In the genomic region with DNA sequence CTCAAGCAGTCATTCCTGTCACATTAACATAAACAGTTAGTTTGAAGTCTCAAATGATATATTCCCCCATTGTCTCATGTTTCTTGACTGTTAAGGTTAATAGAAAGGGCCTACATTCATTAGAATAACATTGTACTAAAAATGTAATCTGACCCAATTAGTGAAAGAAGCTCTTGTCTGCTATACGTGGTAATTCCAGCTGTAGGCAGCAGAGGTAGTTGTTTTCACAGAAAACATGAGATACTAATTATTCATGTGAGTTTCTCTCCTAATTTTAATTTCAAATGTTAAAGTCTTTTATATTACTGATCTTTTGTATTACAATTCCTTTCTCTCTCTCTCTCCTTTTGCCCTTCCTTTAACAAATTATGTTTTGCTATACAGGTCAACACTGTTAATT, we compare ENCODE assay signal across 8 cellular contexts.
DNase-seq lines count a peak whose midpoint lies in the region; FAIRE-seq lines count a peak whose summit lies in the region.

No MANE protein-coding gene starts in this region.

- peak; percentile 0 for DNase-seq in NCI-H2171 treated with DMSO at 0.1 percent for 48 hours (lab: John Stamatoyannopoulos, UW)
- no peak for DNase-seq in NCI-H2171 (lab: John Stamatoyannopoulos, UW)
- peak; percentile 8 for DNase-seq in NCI-H1694 (lab: John Stamatoyannopoulos, UW)
- DNase-seq in T47D (ENCODE audit: low read depth in 1 of 2, low spot score in 1 of 2) = peak; percentile 3 to 48
- DNase-seq in midbrain (lab: John Stamatoyannopoulos, UW) = peak; percentile 39
- DNase-seq in RCC 7860 (ENCODE audit: low spot score) = no peak
- DNase-seq in HuH-7 (ENCODE audit: low spot score) = no peak
- no peak for DNase-seq in SKM-1 treated with dmso at 0.1 percent for 144 hours (lab: John Stamatoyannopoulos, UW; ENCODE audit: unreplicated experiment)

- in situ Hi-C loops in T47D (cut with HindIII; ENCODE audit: low pct_unique_long_range_greater_than_20kb, low sequenced_read_pairs) = no loop called here

- FAIRE-seq in RCC 7860 (lab: Jason Lieb, UNC) = no peak

Comparison
In these comparisons a context has a peak if more than half of its experiments do, and no peak if none do; other contexts are left out.
1. DNase-seq: peak in NCI-H2171 treated with DMSO at 0.1 percent for 48 hours (single experiment), NCI-H1694 (single experiment), T47D (2 of 2) and midbrain (single experiment); none in NCI-H2171 (single experiment), RCC 7860 (single experiment), HuH-7 (single experiment) and SKM-1 treated with dmso at 0.1 percent for 144 hours (single experiment).